ENCODE assay signal across 1 cellular context in genomic region chr2:70719231-70719630, GRCh38.
A peak's percentile ranks its signal among the peaks of the same experiment; 100 is the strongest.
TF ChIP-seq lines count a peak whose summit lies in the region.

No MANE protein-coding gene starts in this region.

TF ChIP-seq in K562, 482 proteins besides CTCF, POLR2A, EP300 and RAD21:
- TF ChIP-seq ESRRA (IDR thresholded peaks at IDR 0.05; ENCODE audit: borderline replicate concordance, low read depth) (0 out of 2 replicates have a peak, but pooled peaks have one; percentile 16), ZNF184 (CRISPR knock-in tag; IDR thresholded peaks at IDR 0.05) (no peak)
